In genomic region chr16:79008036-79008868, GRCh38 we compare ENCODE assay signal across 12 cellular contexts.
DNase-seq lines count a peak whose midpoint lies in the region; ATAC-seq and TF ChIP-seq lines count a peak whose summit lies in the region.
"Had no signal": no experiment of that assay in that cellular context is flagged by ENCODE, and none has a peak within 500 bp of the region (broad histone marks: within the 10 kb centered on the region; RNA-seq: fewer than 3 reads in every experiment).

No MANE protein-coding gene starts in this region.

- peaks cover 4% of the 10 kb centered on the region for H3K9me3 Mint-ChIP-seq in activated CD4-positive, alpha-beta memory T cell treated with anti-CD3 and anti-CD28 coated beads, Interleukin-2, amount 10 ng/mL, durations not matched to agents 7 days and 5 days
- peaks cover 4 to 5% of the 10 kb centered on the region in 2 donors for H3K9me3 Mint-ChIP-seq in stimulated activated naive B cell treated with anti-CD40 and anti-IgM and Interleukin-4, amounts not matched to agents 10 μg/mL and 1 μg/mL and 100 μg/mL, for 72 hours

- H3K36me3 Mint-ChIP-seq in activated CD4-positive, alpha-beta memory T cell treated with anti-CD3 and anti-CD28 coated beads, Interleukin-2, amount 10 ng/mL, durations not matched to agents 7 days and 5 days (ENCODE audit: low read depth): peaks cover 11% of the 10 kb centered on the region
- peaks cover 15 to 23% of the 10 kb centered on the region in 2 donors for H3K36me3 Mint-ChIP-seq in stimulated activated naive B cell treated with anti-CD40 and anti-IgM and Interleukin-4, amounts not matched to agents 10 μg/mL and 1 μg/mL and 100 μg/mL, for 72 hours

- H3K4me3 ChIP-seq in stomach: no peak overlapping the region

- TF ChIP-seq CTCF in stomach (IDR thresholded peaks at IDR 0.05): no peak

- 87 to 96% (median 88%) methylated on average over 9 of the region's 9 CpGs for WGBS in stomach, 5 donors

- H3K4me1 Mint-ChIP-seq in activated CD4-positive, alpha-beta memory T cell treated with anti-CD3 and anti-CD28 coated beads, Interleukin-2, amount 10 ng/mL, durations not matched to agents 7 days and 5 days: peaks cover 33% of the 10 kb centered on the region
- H3K4me1 Mint-ChIP-seq in stimulated activated naive B cell treated with anti-CD40 and anti-IgM and Interleukin-4, amounts not matched to agents 10 μg/mL and 1 μg/mL and 100 μg/mL, for 72 hours: peaks cover 20 to 33% of the 10 kb centered on the region in 2 donors

- peak overlapping the region; percentile 29 for H3K27ac Mint-ChIP-seq in activated CD4-positive, alpha-beta memory T cell treated with anti-CD3 and anti-CD28 coated beads, Interleukin-2, amount 10 ng/mL, durations not matched to agents 7 days and 5 days
- H3K27ac Mint-ChIP-seq in stimulated activated naive B cell treated with anti-CD40 and anti-IgM and Interleukin-4, amounts not matched to agents 10 μg/mL and 1 μg/mL and 100 μg/mL, for 72 hours: peak overlapping the region; percentile 65

- H3K27me3 Mint-ChIP-seq in activated CD4-positive, alpha-beta memory T cell treated with anti-CD3 and anti-CD28 coated beads, Interleukin-2, amount 10 ng/mL, durations not matched to agents 7 days and 5 days: no peaks in the 10 kb centered on the region
- H3K27me3 Mint-ChIP-seq in stimulated activated naive B cell treated with anti-CD40 and anti-IgM and Interleukin-4, amounts not matched to agents 10 μg/mL and 1 μg/mL and 100 μg/mL, for 72 hours: peaks cover 9 to 13% of the 10 kb centered on the region in 2 donors

- peak; percentile 26 for ATAC-seq in HG02759 (IDR thresholded peaks at IDR 0.05; ENCODE audit: unreplicated experiment)
- peak; percentile 24 to 40 for ATAC-seq in stimulated activated naive B cell treated with anti-CD40 and anti-IgM and Interleukin-4, amounts not matched to agents 10 μg/mL and 1 μg/mL and 100 μg/mL, for 72 hours (replicated peaks)
- ATAC-seq: left lobe of liver had no signal

- CTCF ChIA-PET in activated CD4-positive, alpha-beta memory T cell treated with anti-CD3 and anti-CD28 coated beads, Interleukin-2, amount 10 ng/mL, durations not matched to agents 7 days and 5 days (lab: Charles Lee): no interaction called here

- no peaks in the 10 kb centered on the region for H3K27me3 ChIP-seq in stomach

- no peaks in the 10 kb centered on the region for H3K36me3 ChIP-seq in stomach

- no peaks in the 10 kb centered on the region for H3K4me1 ChIP-seq in stomach

- H3K9me3 ChIP-seq in stomach: no peaks in the 10 kb centered on the region

- TF ChIP-seq EP300 in stomach (IDR thresholded peaks at IDR 0.05): no peak

- peak; percentile 27 for DNase-seq in activated naive CD4-positive, alpha-beta T cell treated with Interleukin-2 at 50 U/mL for 16 hours
- DNase-seq in activated naive CD4-positive, alpha-beta T cell (lab: John Stamatoyannopoulos, UW): no peak
- no peak for DNase-seq in activated CD4-positive, alpha-beta memory T cell treated with anti-CD3 and anti-CD28 coated beads, Interleukin-2, amount 10 ng/mL, durations not matched to agents 7 days and 5 days
- DNase-seq in stimulated activated naive B cell treated with anti-CD40 and anti-IgM and Interleukin-4, amounts not matched to agents 10 μg/mL and 1 μg/mL and 100 μg/mL, for 72 hours: no peak
- DNase-seq in ecto neural progenitor cell (ENCODE audit: low spot score): no peak
- no peak for DNase-seq in stomach
- DNase-seq in NCI-H446 (lab: John Stamatoyannopoulos, UW): no peak
- DNase-seq: activated naive CD4-positive, alpha-beta T cell treated with anti-CD3 and anti-CD28 coated beads, Interleukin-2, amount 50 U/mL, for 16 hours; HCEC 1CT; SW 1271 had no signal

- POLR2A ChIA-PET in activated CD4-positive, alpha-beta memory T cell treated with anti-CD3 and anti-CD28 coated beads, Interleukin-2, amount 10 ng/mL, durations not matched to agents 7 days and 5 days (lab: Charles Lee): interaction anchor here (0.6 to 1.1 kb wide), 3 partner anchors 11 to 46 kb away, joined by 3 read pairs; no protein-coding TSS in a partner anchor

- H3K4me3 Mint-ChIP-seq in activated CD4-positive, alpha-beta memory T cell treated with anti-CD3 and anti-CD28 coated beads, Interleukin-2, amount 10 ng/mL, durations not matched to agents 7 days and 5 days: no peak overlapping the region
- H3K4me3 Mint-ChIP-seq in stimulated activated naive B cell treated with anti-CD40 and anti-IgM and Interleukin-4, amounts not matched to agents 10 μg/mL and 1 μg/mL and 100 μg/mL, for 72 hours: no peak overlapping the region

- intact Hi-C loops in stomach (cut with DNase I; ENCODE audit: low total_unique reads): no loop called here

- no peak for TF ChIP-seq POLR2A in stomach (IDR thresholded peaks at IDR 0.05)

- H3K27ac ChIP-seq in stomach: no peak overlapping the region
